Comparison of ENCODE assay signal across 9 cellular contexts in genomic region chr7:151428393-151429231, GRCh38. TPM values are rescaled to one million over a fixed set of nuclear protein-coding genes. Genes with fewer than 3 reads are reported as not detected.
DNase-seq lines count a peak whose midpoint lies in the region; ATAC-seq and TF ChIP-seq lines count a peak whose summit lies in the region.
"Had no signal": no experiment of that assay in that cellular context is flagged by ENCODE, and none has a peak within 500 bp of the region (broad histone marks: within the 10 kb centered on the region; RNA-seq: fewer than 3 reads in every experiment).

No MANE protein-coding gene starts in this region.

- POLR2A ChIA-PET in GM10248 (lab: Yijun Ruan, JAX), result no interaction called here

- H3K36me3 ChIP-seq in iPS-20b (ENCODE audit: insufficient read depth, low read depth, low read length) (no peaks in the 10 kb centered on the region), subcutaneous abdominal adipose tissue (ENCODE audit: control insufficient read depth in 5 of 5, insufficient read depth in 5 of 5, low read length in 5 of 5) (no peaks in the 10 kb centered on the region)
- H3K36me3 ChIP-seq: heart right ventricle had no signal

- CTCF ChIA-PET in activated CD8-positive, alpha-beta memory T cell treated with anti-CD3 and anti-CD28 coated beads, Interleukin-2, amount 10 ng/mL, durations not matched to agents 7 days and 5 days (lab: Charles Lee), result interaction anchor here (1.0 to 1.5 kb wide), 4 partner anchors 17 to 78 kb away, joined by 3 to 7 read pairs (median 3); no protein-coding TSS in a partner anchor
- CTCF ChIA-PET in GM10248 (lab: Yijun Ruan, JAX), result no interaction called here

- no peaks in the 10 kb centered on the region for H3K36me3 Mint-ChIP-seq in activated CD8-positive, alpha-beta memory T cell treated with anti-CD3 and anti-CD28 coated beads, Interleukin-2, amount 10 ng/mL, durations not matched to agents 7 days and 5 days

- H3K4me1 ChIP-seq in iPS-20b (ENCODE audit: insufficient read depth, low read length) (peaks cover 21% of the 10 kb centered on the region; the same call in 1 of the 2 replicates), subcutaneous abdominal adipose tissue (ENCODE audit: control insufficient read depth in 5 of 5, insufficient read depth in 5 of 5, low read length in 5 of 5) (peaks cover 8 to 63% (median 58%) of the 10 kb centered on the region in 5 donors)

- no peak overlapping the region for H3K4me3 Mint-ChIP-seq in activated CD8-positive, alpha-beta memory T cell treated with anti-CD3 and anti-CD28 coated beads, Interleukin-2, amount 10 ng/mL, durations not matched to agents 7 days and 5 days

- TF ChIP-seq CTCF in GM10248 (IDR thresholded peaks at IDR 0.05; ENCODE audit: control extremely low read depth, extremely low read depth, low read depth, missing control alignments), result no peak

- H3K27me3 ChIP-seq in iPS-20b (ENCODE audit: insufficient read depth, low read length) (no peaks in the 10 kb centered on the region), subcutaneous abdominal adipose tissue (ENCODE audit: control insufficient read depth in 5 of 5, insufficient read depth in 4 of 5, low read length in 5 of 5) (no peaks in the 10 kb centered on the region)

- H3K27ac ChIP-seq in iPS-20b (ENCODE audit: low read length) (no peak overlapping the region), subcutaneous abdominal adipose tissue (ENCODE audit: low read depth, low read length) (peak overlapping the region; percentile 69)

- no peak for ATAC-seq in activated CD8-positive, alpha-beta memory T cell treated with anti-CD3 and anti-CD28 coated beads, Interleukin-2, amount 10 ng/mL, durations not matched to agents 7 days and 5 days
- ATAC-seq in HG03354 (IDR thresholded peaks at IDR 0.05; ENCODE audit: poor library complexity, severe bottlenecking, unreplicated experiment), result no peak

- no peak overlapping the region for H3K27ac Mint-ChIP-seq in activated CD8-positive, alpha-beta memory T cell treated with anti-CD3 and anti-CD28 coated beads, Interleukin-2, amount 10 ng/mL, durations not matched to agents 7 days and 5 days

- peak; percentile 58 for DNase-seq in activated CD8-positive, alpha-beta memory T cell treated with anti-CD3 and anti-CD28 coated beads for 24 hours
- DNase-seq in activated CD8-positive, alpha-beta memory T cell treated with anti-CD3 and anti-CD28 coated beads, Interleukin-2, amount 10 ng/mL, durations not matched to agents 7 days and 5 days, result no peak
- DNase-seq in SW480 (ENCODE audit: low spot score) (peak; percentile 70), GM10248 (ENCODE audit: extremely low spot score) (no peak)
- DNase-seq in activated CD8-positive, alpha-beta memory T cell treated with anti-CD3 and anti-CD28 coated beads, Interleukin-2, amount 50 U/mL, for 4 hours, result no peak
- DNase-seq: heart right ventricle had no signal

- H3K9ac ChIP-seq in iPS-20b (ENCODE audit: low read depth, low read length) (peak overlapping the region; percentile 40; the same call in 1 of the 2 replicates), subcutaneous abdominal adipose tissue (ENCODE audit: low read length in 5 of 5) (peak overlapping the region in 1 of 5 donors; percentile 58)

- peaks cover 16% of the 10 kb centered on the region for H3K27me3 Mint-ChIP-seq in activated CD8-positive, alpha-beta memory T cell treated with anti-CD3 and anti-CD28 coated beads, Interleukin-2, amount 10 ng/mL, durations not matched to agents 7 days and 5 days

- H3K4me1 Mint-ChIP-seq in activated CD8-positive, alpha-beta memory T cell treated with anti-CD3 and anti-CD28 coated beads, Interleukin-2, amount 10 ng/mL, durations not matched to agents 7 days and 5 days, result peaks cover 41% of the 10 kb centered on the region

- no peaks in the 10 kb centered on the region for H3K9me3 Mint-ChIP-seq in activated CD8-positive, alpha-beta memory T cell treated with anti-CD3 and anti-CD28 coated beads, Interleukin-2, amount 10 ng/mL, durations not matched to agents 7 days and 5 days (ENCODE audit: low read depth)

- H3K4me3 ChIP-seq in iPS-20b (ENCODE audit: low read length) (no peak overlapping the region; the same call in 1 of the 2 replicates), subcutaneous abdominal adipose tissue (ENCODE audit: low read depth in 1 of 5, low read length in 5 of 5) (no peak overlapping the region)
- H3K4me3 ChIP-seq: heart right ventricle had no signal

- no peaks in the 10 kb centered on the region for H3K9me3 ChIP-seq in iPS-20b (ENCODE audit: insufficient read depth, low read depth, low read length)
- no peaks in the 10 kb centered on the region for H3K9me3 ChIP-seq in subcutaneous abdominal adipose tissue (ENCODE audit: control insufficient read depth in 5 of 5, low read length in 5 of 5)
- H3K9me3 ChIP-seq: heart right ventricle had no signal

RNA-seq across cellular contexts. Expression of gene CRYGN, which starts 11.3 kb away (rescaled TPM):
- not detected for total RNA-seq in activated CD8-positive, alpha-beta memory T cell treated with anti-CD3 and anti-CD28 coated beads, Interleukin-2, amount 10 ng/mL, durations not matched to agents 7 days and 5 days

RNA-seq across cellular contexts. Expression of gene WDR86, which starts 18.8 kb away (rescaled TPM):
- total RNA-seq in activated CD8-positive, alpha-beta memory T cell treated with anti-CD3 and anti-CD28 coated beads, Interleukin-2, amount 10 ng/mL, durations not matched to agents 7 days and 5 days, result under 1 TPM in 1 of 2 experiments, not detected in 1; 0.29 TPM

Comparison
In these comparisons a context has a peak if more than half of its experiments do, and no peak if none do; other contexts are left out.
1. DNase-seq: peak in activated CD8-positive, alpha-beta memory T cell treated with anti-CD3 and anti-CD28 coated beads for 24 hours (single experiment) and SW480 (single experiment); none in activated CD8-positive, alpha-beta memory T cell treated with anti-CD3 and anti-CD28 coated beads, Interleukin-2, amount 10 ng/mL, durations not matched to agents 7 days and 5 days (single experiment), GM10248 (single experiment) and activated CD8-positive, alpha-beta memory T cell treated with anti-CD3 and anti-CD28 coated beads, Interleukin-2, amount 50 U/mL, for 4 hours (single experiment).